In genomic region chr20:41234546-41234945, GRCh38 we compare ENCODE assay signal across 12 cellular contexts.
DNase-seq lines count a peak whose midpoint lies in the region; ATAC-seq and TF ChIP-seq lines count a peak whose summit lies in the region.
"Had no signal": no experiment of that assay in that cellular context is flagged by ENCODE, and none has a peak within 500 bp of the region (broad histone marks: within the 10 kb centered on the region; RNA-seq: fewer than 3 reads in every experiment).

No MANE protein-coding gene starts in this region.

- no peak overlapping the region for H3K18ac ChIP-seq in mesendoderm (ENCODE audit: low read length)

- no peaks in the 10 kb centered on the region for H3K27me3 ChIP-seq in sigmoid colon
- no peaks in the 10 kb centered on the region for H3K27me3 ChIP-seq in mesendoderm (ENCODE audit: insufficient read depth, low read length, poor library complexity)

- in situ Hi-C loops in G401 (cut with HindIII; ENCODE audit: low sequenced_read_pairs): no loop called here

- no peak overlapping the region for H2AK5ac ChIP-seq in mesendoderm (ENCODE audit: low read length)

- H3K23ac ChIP-seq in mesendoderm (ENCODE audit: low read length): no peak overlapping the region

- no peak overlapping the region for H3K56ac ChIP-seq in mesendoderm (ENCODE audit: low read length)

- no peaks in the 10 kb centered on the region for H3K79me1 ChIP-seq in mesendoderm (ENCODE audit: low read length)

- no peak overlapping the region for H4K5ac ChIP-seq in mesendoderm (ENCODE audit: low read length)

- no peak for TF ChIP-seq POLR2A in sigmoid colon (IDR thresholded peaks at IDR 0.05)

- WGBS in sigmoid colon, 2 donors: 79 to 83% methylated on average over 4 of the region's 4 CpGs
- WGBS in mesendoderm (ENCODE audit: extremely low coverage, insufficient coverage, low lambda C conversion rate): no CpG with 5 or more reads among the region's 4 CpGs

- H3K36me3 ChIP-seq in sigmoid colon (no peaks in the 10 kb centered on the region), mesendoderm (ENCODE audit: control insufficient read depth, insufficient read depth, low read length) (no peaks in the 10 kb centered on the region)

- no peak overlapping the region for H3K9ac ChIP-seq in mesendoderm (ENCODE audit: low read length)

- H3K79me2 ChIP-seq in mesendoderm (ENCODE audit: control insufficient read depth, insufficient read depth, low read length): no peaks in the 10 kb centered on the region

- no peaks in the 10 kb centered on the region for H3K9me3 ChIP-seq in sigmoid colon

- H3K27ac ChIP-seq in sigmoid colon (peak overlapping the region; percentile 59 to 75 (median 62)), mesendoderm (ENCODE audit: low read depth, low read length) (no peak overlapping the region)

- no peak overlapping the region for H3K4ac ChIP-seq in mesendoderm (ENCODE audit: low read depth, low read length)

- H4K8ac ChIP-seq in mesendoderm (ENCODE audit: low read depth, low read length): no peak overlapping the region

- DNase-seq in G401 (ENCODE audit: low spot score): peak; percentile 92
- peak; percentile 72 for DNase-seq in cerebellum (ENCODE audit: low spot score)
- peak in 38 of 51 donors; percentile 19 to 88 (median 63) for DNase-seq in hypothalamus (lab: John Stamatoyannopoulos, UW)
- DNase-seq in sigmoid colon: no peak
- no peak for DNase-seq in mesendoderm
- no peak for DNase-seq in EL
- DNase-seq in activated CD4-positive, alpha-beta T cell treated with anti-CD3 and anti-CD28 coated beads for 4 hours: no peak
- DNase-seq: ACHN; activated CD8-positive, alpha-beta T cell treated with anti-CD3 and anti-CD28 coated beads, Interleukin-2, amount 10 ng/mL, durations not matched to agents 7 days and 5 days; activated naive CD8-positive, alpha-beta T cell treated with anti-CD3 and anti-CD28 coated beads for 36 hours; NCI-H2081 had no signal

- no peak for TF ChIP-seq EP300 in sigmoid colon (IDR thresholded peaks at IDR 0.05)

- no peak overlapping the region for H2BK120ac ChIP-seq in mesendoderm (ENCODE audit: low read depth, low read length)

- ATAC-seq in HG02571 (IDR thresholded peaks at IDR 0.05; ENCODE audit: unreplicated experiment): no peak
- ATAC-seq: activated CD8-positive, alpha-beta T cell treated with anti-CD3 and anti-CD28 coated beads, Interleukin-2, amount 10 ng/mL, durations not matched to agents 7 days and 5 days had no signal

- no peak overlapping the region for H2BK15ac ChIP-seq in mesendoderm (replicated peaks; ENCODE audit: low read depth)

- H3K4me3 ChIP-seq in sigmoid colon (no peak overlapping the region), mesendoderm (ENCODE audit: low read length) (no peak overlapping the region)

- H3K4me1 ChIP-seq in sigmoid colon (peaks cover 0 to 40% (median 38%) of the 10 kb centered on the region in 4 donors), mesendoderm (ENCODE audit: control insufficient read depth, low read depth, low read length) (no peaks in the 10 kb centered on the region)

- TF ChIP-seq CTCF in sigmoid colon (IDR thresholded peaks at IDR 0.05): no peak

- H3K4me2 ChIP-seq in mesendoderm (ENCODE audit: low read length): no peak overlapping the region

- no peak overlapping the region for H2BK5ac ChIP-seq in mesendoderm (ENCODE audit: low read length)

- intact Hi-C loops in sigmoid colon (cut with DNase I): loop anchor here (5.0 kb wide), 2 partner anchors 83 to 108 kb away; partner anchors contain the start of genes LPIN3 and ZHX3

Comparison
In these comparisons a context has a peak if more than half of its experiments do, and no peak if none do; other contexts are left out.
1. DNase-seq: peak in G401 (single experiment), cerebellum (single experiment) and hypothalamus (38 of 51); none in sigmoid colon (single experiment), mesendoderm (single experiment), EL (single experiment) and activated CD4-positive, alpha-beta T cell treated with anti-CD3 and anti-CD28 coated beads for 4 hours (0 of 2).